ENCODE assay signal across 26 cellular contexts in genomic region chr1:81337226-81337625, GRCh38.
"Had no signal": no experiment of that assay in that cellular context is flagged by ENCODE, and none has a peak within 500 bp of the region (broad histone marks: within the 10 kb centered on the region; RNA-seq: fewer than 3 reads in every experiment).

No MANE protein-coding gene starts in this region.

- H3K27me3 ChIP-seq: ovary, right lobe of liver, sigmoid colon, stomach, tibial artery, transverse colon, upper lobe of left lung, uterus had no signal

- H3K9ac ChIP-seq: parathyroid adenoma had no signal

- H3K9me3 ChIP-seq: ovary, psoas muscle, right lobe of liver, sigmoid colon, stomach, thoracic aorta, tibial artery, transverse colon, upper lobe of left lung, uterus had no signal

- FAIRE-seq: small intestine had no signal

- ATAC-seq: naive thymus-derived CD8-positive, alpha-beta T cell; natural killer cell treated with Interleukin-12 subunit alpha and Interleukin-12 subunit beta and Interleukin-15 and Interleukin-18, amount 100 ng/mL, for 72 hours; psoas muscle; right cardiac atrium; right lobe of liver; stimulated activated effector memory CD8-positive, alpha-beta T cell treated with anti-CD3 and anti-CD28 coated beads, Interleukin-12 subunit alpha, Interleukin-12 subunit beta, amount 100 ng/mL, for 72 hours; stimulated activated naive B cell treated with anti-CD40 and anti-IgM and Interleukin-4, amounts not matched to agents 10 μg/mL and 1 μg/mL and 100 μg/mL, for 72 hours had no signal

- H3K79me2 ChIP-seq: parathyroid adenoma had no signal

- H3K27ac ChIP-seq: ovary, parathyroid adenoma, psoas muscle, right lobe of liver, sigmoid colon, stomach, thoracic aorta, tibial artery, transverse colon, upper lobe of left lung, uterus had no signal

- DNase-seq: naive B cell; naive thymus-derived CD8-positive, alpha-beta T cell; nephron progenitor cell; occipital lobe; ovary; posterior cingulate gyrus; psoas muscle; right cardiac atrium; right lobe of liver; sigmoid colon; small intestine; stimulated activated CD4-positive, alpha-beta T cell treated with anti-CD3 and anti-CD28 coated beads, Interleukin-15, amount 100 ng/mL, for 24 hours; stimulated activated CD4-positive, alpha-beta T cell treated with anti-CD3 and anti-CD28 coated beads, Interleukin-2, amount 100 ng/mL, for 24 hours; stimulated activated CD4-positive, alpha-beta T cell treated with anti-CD3 and anti-CD28 coated beads, Interleukin-2, amount 100 ng/mL, for 48 hours; stimulated activated CD4-positive, alpha-beta T cell treated with anti-CD3 and anti-CD28 coated beads, Interleukin-4, amount 100 ng/mL, for 24 hours; stimulated activated naive B cell treated with anti-CD40 and anti-IgM and Interleukin-4, amounts not matched to agents 10 μg/mL and 1 μg/mL and 100 μg/mL, for 72 hours; stimulated activated naive CD4-positive, alpha-beta T cell treated with Interleukin-2 at 50 U/mL for 16 hours; stomach; tibial artery; transverse colon; uterus had no signal

- H3K36me3 ChIP-seq: ovary, right lobe of liver, sigmoid colon, stomach, thoracic aorta, tibial artery, transverse colon, upper lobe of left lung, uterus had no signal

- H3K4me1 ChIP-seq: parathyroid adenoma, psoas muscle, right lobe of liver, sigmoid colon, stomach, transverse colon, upper lobe of left lung, uterus had no signal

- H2AFZ ChIP-seq: parathyroid adenoma had no signal

- H3K4me3 ChIP-seq: ovary, psoas muscle, right lobe of liver, sigmoid colon, stomach, thoracic aorta, tibial artery, transverse colon, upper lobe of left lung, uterus had no signal
